In genomic region chr20:51286758-51287157, GRCh38 we compare ENCODE assay signal across 22 cellular contexts.
DNase-seq lines count a peak whose midpoint lies in the region; ATAC-seq and TF ChIP-seq lines count a peak whose summit lies in the region.
"Had no signal": no experiment of that assay in that cellular context is flagged by ENCODE, and none has a peak within 500 bp of the region (broad histone marks: within the 10 kb centered on the region; RNA-seq: fewer than 3 reads in every experiment).

No MANE protein-coding gene starts in this region.

- TF ChIP-seq POLR2A in Raji (IDR thresholded peaks at IDR 0.05; ENCODE audit: insufficient read depth, low read depth, low read length): 0 out of 2 replicates have a peak, but pooled peaks have one; percentile 3

- DNase-seq in mesenteric fat pad (ENCODE audit: low spot score) (peak; percentile 22), sciatic nerve (ENCODE audit: low spot score) (no peak), KG1 (lab: John Stamatoyannopoulos, UW) (no peak), caudate nucleus (lab: John Stamatoyannopoulos, UW) (no peak)
- DNase-seq in activated naive CD4-positive, alpha-beta T cell treated with anti-CD3 and anti-CD28 coated beads, Interleukin-2, amount 10 ng/mL, durations not matched to agents 7 days and 5 days: no peak
- DNase-seq: CD8-positive, alpha-beta T cell; COR-L47; DMS 273 treated with DMSO at 0.1 percent for 48 hours; DMS53; DND-41; EL; GOT3; H7; HFFc6 had no signal

- no peak overlapping the region for H3K27ac Mint-ChIP-seq in activated naive CD4-positive, alpha-beta T cell treated with anti-CD3 and anti-CD28 coated beads, Interleukin-2, amount 10 ng/mL, durations not matched to agents 7 days and 5 days
- H3K27ac Mint-ChIP-seq: B cell; CD8-positive, alpha-beta T cell; HFFc6 had no signal

- intact Hi-C loops in sciatic nerve (cut with DNase I): no loop called here

- no peaks in the 10 kb centered on the region for H3K9me3 Mint-ChIP-seq in activated naive CD4-positive, alpha-beta T cell treated with anti-CD3 and anti-CD28 coated beads, Interleukin-2, amount 10 ng/mL, durations not matched to agents 7 days and 5 days
- H3K9me3 Mint-ChIP-seq: CD8-positive, alpha-beta T cell had no signal

- no peak overlapping the region for H3K4me3 Mint-ChIP-seq in activated naive CD4-positive, alpha-beta T cell treated with anti-CD3 and anti-CD28 coated beads, Interleukin-2, amount 10 ng/mL, durations not matched to agents 7 days and 5 days
- H3K4me3 Mint-ChIP-seq: B cell; CD8-positive, alpha-beta T cell; HFFc6; IgD-negative memory B cell had no signal

- no peaks in the 10 kb centered on the region for H3K4me1 Mint-ChIP-seq in activated naive CD4-positive, alpha-beta T cell treated with anti-CD3 and anti-CD28 coated beads, Interleukin-2, amount 10 ng/mL, durations not matched to agents 7 days and 5 days
- H3K4me1 Mint-ChIP-seq: B cell, IgD-negative memory B cell had no signal

- CTCF ChIA-PET in activated naive CD4-positive, alpha-beta T cell treated with anti-CD3 and anti-CD28 coated beads, Interleukin-2, amount 10 ng/mL, durations not matched to agents 7 days and 5 days (lab: Charles Lee): no interaction called here

- no peaks in the 10 kb centered on the region for H3K36me3 Mint-ChIP-seq in activated naive CD4-positive, alpha-beta T cell treated with anti-CD3 and anti-CD28 coated beads, Interleukin-2, amount 10 ng/mL, durations not matched to agents 7 days and 5 days
- H3K36me3 Mint-ChIP-seq: CD8-positive, alpha-beta T cell; IgD-negative memory B cell had no signal

- peaks cover 9% of the 10 kb centered on the region for H3K27me3 Mint-ChIP-seq in activated naive CD4-positive, alpha-beta T cell treated with anti-CD3 and anti-CD28 coated beads, Interleukin-2, amount 10 ng/mL, durations not matched to agents 7 days and 5 days

- ATAC-seq in sciatic nerve: peak; percentile 44
- ATAC-seq in GM18909 (IDR thresholded peaks at IDR 0.05; ENCODE audit: poor library complexity, unreplicated experiment): no peak
- ATAC-seq: CD8-positive, alpha-beta T cell; GM12878; HCT116; HepG2 had no signal

- no peak overlapping the region for H3K27ac ChIP-seq in caudate nucleus (ENCODE audit: low read depth, low read length)
- H3K27ac ChIP-seq: BLaER1 treated with 17β-estradiol and CSF1 and Interleukin-3, amounts not matched to agents 10 nM and 100 nM had no signal
